Comparison of ENCODE assay signal across 27 cellular contexts in genomic region chr2:40321822-40322221, GRCh38.
DNase-seq lines count a peak whose midpoint lies in the region; ATAC-seq and TF ChIP-seq lines count a peak whose summit lies in the region.
"Had no signal": no experiment of that assay in that cellular context is flagged by ENCODE, and none has a peak within 500 bp of the region (broad histone marks: within the 10 kb centered on the region; RNA-seq: fewer than 3 reads in every experiment).

No MANE protein-coding gene starts in this region.

- no peak overlapping the region for H3K4ac ChIP-seq in trophoblast cell (ENCODE audit: low read depth, low read length)

- no peaks in the 10 kb centered on the region for H3K9me2 ChIP-seq in SK-N-SH
- H3K9me2 ChIP-seq in hepatocyte (replicated peaks; ENCODE audit: insufficient read depth) = no peaks in the 10 kb centered on the region

- CTCF ChIA-PET in SK-N-SH (lab: Yijun Ruan, JAX) = no interaction called here
- CTCF ChIA-PET in T-cell (lab: Charles Lee) = no interaction called here

- no peak overlapping the region for H3K27ac Mint-ChIP-seq in activated naive CD4-positive, alpha-beta T cell treated with anti-CD3 and anti-CD28 coated beads, Interleukin-2, amount 50 U/mL, for 72 hours
- no peak overlapping the region for H3K27ac Mint-ChIP-seq in T-cell
- H3K27ac Mint-ChIP-seq: CD4-positive, alpha-beta T cell; T-helper 2 cell treated with Interferon-gamma antibody and Interleukin-4, amounts not matched to agents 5 μg/mL and 100 μg/mL, for 36 hours had no signal

- H3K27ac ChIP-seq in SK-N-SH (ENCODE audit: low read depth in 2 of 2, low read length in 1 of 2) (no peak overlapping the region), trophoblast cell (ENCODE audit: low read depth, low read length) (no peak overlapping the region), hepatocyte (no peak overlapping the region)
- H3K27ac ChIP-seq: BLaER1 treated with 17β-estradiol and CSF1 and Interleukin-3, amounts not matched to agents 10 nM and 100 nM; KMS-11; SJCRH30 had no signal

- H3K36me3 Mint-ChIP-seq in activated naive CD4-positive, alpha-beta T cell treated with anti-CD3 and anti-CD28 coated beads, Interleukin-2, amount 50 U/mL, for 72 hours = no peaks in the 10 kb centered on the region
- no peaks in the 10 kb centered on the region for H3K36me3 Mint-ChIP-seq in T-cell
- H3K36me3 Mint-ChIP-seq: IgD-negative memory B cell had no signal

- H3K4me2 ChIP-seq in SK-N-SH (no peak overlapping the region), trophoblast cell (ENCODE audit: low read length) (no peak overlapping the region), hepatocyte (no peak overlapping the region)
- H3K4me2 ChIP-seq: BLaER1 treated with 17β-estradiol and CSF1 and Interleukin-3, amounts not matched to agents 10 nM and 100 nM; KMS-11 had no signal

- H3F3A ChIP-seq in SK-N-SH (replicated peaks; ENCODE audit: insufficient read depth) = no peaks in the 10 kb centered on the region

- H3K9me3 ChIP-seq in SK-N-SH = no peaks in the 10 kb centered on the region
- peaks cover 2% of the 10 kb centered on the region for H3K9me3 ChIP-seq in trophoblast cell (ENCODE audit: insufficient read depth, low read depth, low read length)
- H3K9me3 ChIP-seq in hepatocyte (ENCODE audit: low read depth) = no peaks in the 10 kb centered on the region

- no peaks in the 10 kb centered on the region for H4K20me1 ChIP-seq in SK-N-SH (ENCODE audit: insufficient read depth)
- no peaks in the 10 kb centered on the region for H4K20me1 ChIP-seq in hepatocyte (ENCODE audit: insufficient read depth, poor library complexity, severe bottlenecking)
- H4K20me1 ChIP-seq: BLaER1 treated with 17β-estradiol and CSF1 and Interleukin-3, amounts not matched to agents 10 nM and 100 nM had no signal

- no peak overlapping the region for H4K8ac ChIP-seq in trophoblast cell (ENCODE audit: low read depth, low read length)

- H3K4me3 ChIP-seq in SK-N-SH (ENCODE audit: low read depth in 2 of 2, low read length in 1 of 2) (no peak overlapping the region), trophoblast cell (ENCODE audit: low read depth, low read length) (no peak overlapping the region), hepatocyte (no peak overlapping the region)
- H3K4me3 ChIP-seq: BLaER1 treated with 17β-estradiol and CSF1 and Interleukin-3, amounts not matched to agents 10 nM and 100 nM; SJCRH30 had no signal

- peak; percentile 18 for ATAC-seq in HG02938 (IDR thresholded peaks at IDR 0.05; ENCODE audit: unreplicated experiment)
- no peak for ATAC-seq in activated naive CD4-positive, alpha-beta T cell treated with anti-CD3 and anti-CD28 coated beads, Interleukin-2, amount 50 U/mL, for 72 hours
- ATAC-seq in T-cell (replicated peaks in 1 of 4) = no peak
- ATAC-seq: Panc1 had no signal

- TF ChIP-seq EP300 in SK-N-SH (IDR thresholded peaks at IDR 0.05; ENCODE audit: borderline replicate concordance in 1 of 2, low read depth in 1 of 2, low read length in 1 of 2) = no peak

- no peak overlapping the region for H3K18ac ChIP-seq in trophoblast cell (ENCODE audit: low read length)

- H3K23ac ChIP-seq in trophoblast cell (ENCODE audit: low read length) = no peak overlapping the region

- no peak overlapping the region for H3K4me3 Mint-ChIP-seq in T-cell
- H3K4me3 Mint-ChIP-seq: CD4-positive, alpha-beta T cell; T-helper 2 cell treated with Interferon-gamma antibody and Interleukin-4, amounts not matched to agents 5 μg/mL and 100 μg/mL, for 36 hours had no signal

- H3K4me1 ChIP-seq in SK-N-SH (ENCODE audit: control insufficient read depth in 1 of 2, insufficient read depth in 2 of 2, low read depth in 1 of 2, low read length in 1 of 2) (peaks cover under 1 to 5% of the 10 kb centered on the region in 2 experiments; a peak in 2 of 4 replicates), trophoblast cell (ENCODE audit: control insufficient read depth in 1 of 2, insufficient read depth in 2 of 2, low read length in 2 of 2) (peaks cover 3 to 5% of the 10 kb centered on the region in 2 experiments), hepatocyte (ENCODE audit: insufficient read depth) (no peaks in the 10 kb centered on the region)

- no peak overlapping the region for H2AK5ac ChIP-seq in trophoblast cell (ENCODE audit: low read length)

- DNase-seq in ELR (ENCODE audit: low read depth) (peak; percentile 39), SK-N-SH (no peak), trophoblast cell (peak; percentile 43 to 81), hepatocyte (ENCODE audit: low spot score) (no peak), T-cell (no peak)
- no peak for DNase-seq in activated naive CD4-positive, alpha-beta T cell treated with anti-CD3 and anti-CD28 coated beads, Interleukin-2, amount 50 U/mL, for 16 hours
- no peak for DNase-seq in activated naive CD4-positive, alpha-beta T cell treated with anti-CD3 and anti-CD28 coated beads, Interleukin-2, amount 50 U/mL, for 72 hours (ENCODE audit: low spot score in 2 of 2)
- DNase-seq: CD4-positive, alpha-beta T cell; DMS53; MM.1S; NCI-H1092; NCI-H1436; NCI-H187; NCI-H2081 treated with DMSO at 0.1 percent for 48 hours; NCI-H2171; NCI-H226; NCI-H524; NCI-H82; NK-92 treated with Interleukin-12 subunit alpha and Interleukin-12 subunit beta, amount 100 ng/mL, for 24 hours; SJCRH30; T-helper 1 cell had no signal

- H2AFZ ChIP-seq in SK-N-SH (ENCODE audit: low read depth) = no peak overlapping the region
- H2AFZ ChIP-seq in trophoblast cell (ENCODE audit: insufficient read depth, low read length, poor library complexity) = no peak overlapping the region
- no peak overlapping the region for H2AFZ ChIP-seq in hepatocyte

- H3K4me1 Mint-ChIP-seq in T-cell = no peaks in the 10 kb centered on the region

- TF ChIP-seq CTCF in SK-N-SH (IDR thresholded peaks at IDR 0.05) (no peak), hepatocyte (IDR thresholded peaks at IDR 0.05; ENCODE audit: poor library complexity) (no peak)

- H3K14ac ChIP-seq in trophoblast cell (ENCODE audit: low read length) = no peak overlapping the region

- no peak overlapping the region for H2BK5ac ChIP-seq in trophoblast cell (ENCODE audit: low read depth, low read length, poor library complexity)

- H3K79me2 ChIP-seq in SK-N-SH (ENCODE audit: insufficient read depth) (no peaks in the 10 kb centered on the region), trophoblast cell (ENCODE audit: control insufficient read depth, insufficient read depth, low read length, poor library complexity) (no peaks in the 10 kb centered on the region), hepatocyte (no peaks in the 10 kb centered on the region)

- H3K9ac ChIP-seq in SK-N-SH (no peak overlapping the region), trophoblast cell (ENCODE audit: low read length) (no peak overlapping the region)
- H3K9ac ChIP-seq: BLaER1 treated with 17β-estradiol and CSF1 and Interleukin-3, amounts not matched to agents 10 nM and 100 nM; KMS-11 had no signal

- POLR2A ChIA-PET in SK-N-SH (lab: Yijun Ruan, JAX) = no interaction called here
- POLR2A ChIA-PET in T-cell (lab: Charles Lee) = no interaction called here

- no peak for TF ChIP-seq RAD21 in SK-N-SH (IDR thresholded peaks at IDR 0.05; ENCODE audit: low read length)

- peaks cover 0 to 2% of the 10 kb centered on the region in 2 donors for H3K27me3 Mint-ChIP-seq in T-cell
- H3K27me3 Mint-ChIP-seq: CD4-positive, alpha-beta T cell had no signal

- H3K27me3 ChIP-seq in SK-N-SH (ENCODE audit: insufficient read depth) (no peaks in the 10 kb centered on the region), trophoblast cell (ENCODE audit: insufficient read depth, low read length) (no peaks in the 10 kb centered on the region), hepatocyte (no peaks in the 10 kb centered on the region)
- H3K27me3 ChIP-seq: BLaER1 treated with 17β-estradiol and CSF1 and Interleukin-3, amounts not matched to agents 10 nM and 100 nM; SJCRH30 had no signal

- no peaks in the 10 kb centered on the region for H3K79me1 ChIP-seq in trophoblast cell (ENCODE audit: low read length)

- H3K36me3 ChIP-seq in SK-N-SH (replicated peaks in 1 of 2; ENCODE audit: control insufficient read depth in 1 of 2, insufficient read depth in 2 of 2, low read length in 1 of 2) = no peaks in the 10 kb centered on the region
- H3K36me3 ChIP-seq in trophoblast cell (ENCODE audit: control insufficient read depth in 1 of 2, insufficient read depth in 2 of 2, low read length in 2 of 2) = no peaks in the 10 kb centered on the region
- H3K36me3 ChIP-seq in hepatocyte (replicated peaks; ENCODE audit: insufficient read depth, low read depth) = no peaks in the 10 kb centered on the region
- H3K36me3 ChIP-seq: SJCRH30 had no signal

- H3K9me3 Mint-ChIP-seq in activated naive CD4-positive, alpha-beta T cell treated with anti-CD3 and anti-CD28 coated beads, Interleukin-2, amount 50 U/mL, for 72 hours = peaks cover 7 to 13% of the 10 kb centered on the region in 2 donors
- H3K9me3 Mint-ChIP-seq in T-cell = peaks cover 0 to 9% (median 0%) of the 10 kb centered on the region in 3 donors
- H3K9me3 Mint-ChIP-seq: CD4-positive, alpha-beta T cell; IgD-negative memory B cell; T-helper 2 cell treated with Interferon-gamma antibody and Interleukin-4, amounts not matched to agents 5 μg/mL and 100 μg/mL, for 36 hours had no signal

- no peak overlapping the region for H4K91ac ChIP-seq in trophoblast cell (ENCODE audit: low read depth, low read length)

- no peak overlapping the region for H2BK120ac ChIP-seq in trophoblast cell (ENCODE audit: insufficient read depth, low read length, poor library complexity)

- no peak overlapping the region for H2BK12ac ChIP-seq in trophoblast cell (ENCODE audit: low read length)

- 88% methylated on average over 2 of the region's 2 CpGs for WGBS in SK-N-SH (ENCODE audit: low lambda C conversion rate)
- WGBS in trophoblast cell (ENCODE audit: extremely low coverage, insufficient coverage, insufficient read length) = no CpG with 5 or more reads among the region's 2 CpGs
- WGBS in hepatocyte (ENCODE audit: low lambda C conversion rate, missing lambda C conversion rate) = 88% methylated on average over 2 of the region's 2 CpGs

- no peak overlapping the region for H4K12ac ChIP-seq in trophoblast cell (ENCODE audit: low read depth, low read length)

TF ChIP-seq in SK-N-SH, 30 proteins besides CTCF, POLR2A, EP300 and RAD21 (continues in another document):
- TF ChIP-seq RXRA (IDR thresholded peaks at IDR 0.05; ENCODE audit: borderline replicate concordance, low read depth) (peak; percentile 15; the same call in 1 of the 2 replicates), JUND (IDR thresholded peaks at IDR 0.05) (peak; percentile 21; the same call in 1 of the 2 replicates), TCF12 (IDR thresholded peaks at IDR 0.05) (peak; percentile 59), PBX3 (IDR thresholded peaks at IDR 0.05) (peak; percentile 78), NFIC (IDR thresholded peaks at IDR 0.05; ENCODE audit: borderline replicate concordance) (no peak)

Comparison
In these comparisons a context has a peak if more than half of its experiments do, and no peak if none do; other contexts are left out.
1. DNase-seq: peak in ELR (single experiment) and trophoblast cell (2 of 2); none in SK-N-SH (single experiment), hepatocyte (single experiment), activated naive CD4-positive, alpha-beta T cell treated with anti-CD3 and anti-CD28 coated beads, Interleukin-2, amount 50 U/mL, for 16 hours (single experiment), activated naive CD4-positive, alpha-beta T cell treated with anti-CD3 and anti-CD28 coated beads, Interleukin-2, amount 50 U/mL, for 72 hours (0 of 2) and T-cell (0 of 34).